ENCODE assay signal across 8 cellular contexts in the genomic region with DNA sequence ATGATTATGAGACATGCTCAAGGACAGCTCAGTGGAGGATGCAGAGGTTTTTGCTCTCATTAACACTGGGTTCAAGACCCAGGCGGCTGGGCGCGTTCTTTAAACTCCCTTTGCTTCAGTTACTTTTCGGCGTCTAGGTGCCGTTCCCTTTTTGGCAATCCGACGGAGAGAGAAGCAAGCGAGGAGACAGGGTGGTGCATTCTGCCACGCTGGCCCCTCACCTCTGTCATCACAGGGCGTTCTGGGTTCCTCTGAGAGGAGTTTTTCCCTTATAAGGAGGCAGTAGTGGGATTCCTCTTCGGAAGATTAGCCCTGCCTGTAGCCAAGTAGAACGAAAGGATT. TPM values are rescaled to one million over a fixed set of nuclear protein-coding genes. Genes with fewer than 3 reads are reported as not detected.
DNase-seq lines count a peak whose midpoint lies in the region; ATAC-seq and TF ChIP-seq lines count a peak whose summit lies in the region.

No MANE protein-coding gene starts in this region.

- DNase-seq in DMS53 (lab: John Stamatoyannopoulos, UW): peak; percentile 60
- no peak for DNase-seq in DMS53 treated with DMSO at 0.1 percent for 48 hours (lab: John Stamatoyannopoulos, UW; ENCODE audit: unreplicated experiment)
- DNase-seq in SK-N-MC (ENCODE audit: low read depth, low spot score): no peak
- DNase-seq in left ventricle myocardium superior: peak; percentile 61
- peak; percentile 59 to 68 for DNase-seq in psoas muscle

- no peak for TF ChIP-seq CTCF in psoas muscle (IDR thresholded peaks at IDR 0.05)

- H3K9me3 ChIP-seq in HUES6 (ENCODE audit: control insufficient read depth, insufficient read depth, low read depth, low read length) (no peaks in the 10 kb centered on the region), SK-N-MC (ENCODE audit: low read depth, low read length) (no peaks in the 10 kb centered on the region), psoas muscle (no peaks in the 10 kb centered on the region)

- H3K27ac ChIP-seq in HUES6 (ENCODE audit: low read depth, low read length): peak overlapping the region; percentile 93
- peak overlapping the region; percentile 98 for H3K27ac ChIP-seq in SK-N-MC
- peak overlapping the region; percentile 58 for H3K27ac ChIP-seq in adipose tissue (ENCODE audit: low read depth, low read length)
- H3K27ac ChIP-seq in psoas muscle: peak overlapping the region; percentile 99

- 0% methylated on average over 13 of the region's 13 CpGs for WGBS in adipose tissue, 3 donors
- WGBS in psoas muscle, 3 donors: 1 to 3% (median 2%) methylated on average over 13 of the region's 13 CpGs

- intact Hi-C loops in left ventricle myocardium superior (cut with micrococcal nuclease) (loop anchor here (5.0 kb wide), 1 partner anchor 246 kb away; no protein-coding TSS in a partner anchor), psoas muscle (cut with DNase I) (loop anchor here (5.0 to 10.0 kb wide), 3 partner anchors 143 to 671 kb away; a partner anchor contains a TSS)

- H3K4me3 ChIP-seq in HUES6 (ENCODE audit: low read depth, low read length) (peak overlapping the region; percentile 81), SK-N-MC (peak overlapping the region; percentile 97), psoas muscle (peak overlapping the region; percentile 90)

- H3K36me3 ChIP-seq in HUES6 (ENCODE audit: control insufficient read depth, insufficient read depth, low read length) (no peaks in the 10 kb centered on the region), SK-N-MC (ENCODE audit: insufficient read depth, low read length) (no peaks in the 10 kb centered on the region), psoas muscle (ENCODE audit: insufficient read depth in 1 of 2, low read depth in 1 of 2) (no peaks in the 10 kb centered on the region)

- H3K9ac ChIP-seq in HUES6 (ENCODE audit: low read length): peak overlapping the region; percentile 98
- peak overlapping the region; percentile 95 for H3K9ac ChIP-seq in SK-N-MC (ENCODE audit: insufficient read length)

- H3K4me1 ChIP-seq in HUES6 (ENCODE audit: control insufficient read depth, insufficient read depth, low read length) (peaks cover 7% of the 10 kb centered on the region), psoas muscle (peaks cover 15% of the 10 kb centered on the region)

- H3K27me3 ChIP-seq in HUES6 (ENCODE audit: control insufficient read depth, insufficient read depth, low read length) (no peaks in the 10 kb centered on the region), psoas muscle (ENCODE audit: insufficient read depth in 3 of 3, low read length in 2 of 3) (no peaks in the 10 kb centered on the region)

- ATAC-seq in left ventricle myocardium superior (peak; percentile 37), psoas muscle (peak; percentile 18 to 38 (median 34)), GM18861 (IDR thresholded peaks at IDR 0.05; ENCODE audit: unreplicated experiment) (no peak)

RNA-seq across cellular contexts. Expression of a gene that starts 9.0 kb away (rescaled TPM):
- polyA plus RNA-seq in adipose tissue (10 to 100 TPM in 2 of 3 donors, 1 to 10 TPM in 1; 8.1 to 38.7 (median 21.0) TPM), psoas muscle (10 to 100 TPM; 20.5 to 51.7 (median 20.9) TPM)
- total RNA-seq in left ventricle myocardium superior (50.1 TPM), psoas muscle (10 to 100 TPM; 52.8 to 68.3 (median 57.0) TPM)

RNA-seq across cellular contexts. Expression of a gene that starts 31.3 kb away (rescaled TPM):
- 10 to 100 TPM; 13.2 to 40.7 (median 36.2) TPM for polyA plus RNA-seq in adipose tissue
- 24.6 TPM for total RNA-seq in left ventricle myocardium superior
- 10 to 100 TPM; 19.0 to 37.4 (median 30.6) TPM for total RNA-seq in psoas muscle
- 10 to 100 TPM; 19.8 to 43.1 (median 26.9) TPM for polyA plus RNA-seq in psoas muscle

Comparison
In these comparisons a context has a peak if more than half of its experiments do, and no peak if none do; other contexts are left out.
1. DNase-seq: peak in DMS53 (single experiment), left ventricle myocardium superior (single experiment) and psoas muscle (2 of 2); none in DMS53 treated with DMSO at 0.1 percent for 48 hours (single experiment) and SK-N-MC (single experiment).
2. Peak in every context shown above with its lines, with median percentiles within 50 percentile points of each other: H3K27ac ChIP-seq and H3K4me3 ChIP-seq.